ENCODE assay signal across 8 cellular contexts in genomic region chr3:158672293-158673176, GRCh38. TPM values are rescaled to one million over a fixed set of nuclear protein-coding genes. Genes with fewer than 3 reads are reported as not detected.
DNase-seq lines count a peak whose midpoint lies in the region; ATAC-seq, FAIRE-seq and TF ChIP-seq lines count a peak whose summit lies in the region.

Gene LXN, minus strand, starts transcription at chr3:158672648. Its CDS starts 170 bp downstream, at chr3:158672478.

- H2AFZ ChIP-seq in DND-41 (ENCODE audit: low read depth, low read length) (no peak within 1 kb of the TSS), HepG2 (ENCODE audit: low read length) (no peak within 1 kb of the TSS)

- no peak within 1 kb of the TSS for H3K4me3 ChIP-seq in DND-41 (ENCODE audit: low read depth in 1 of 2, low read length in 2 of 2)
- no peak within 1 kb of the TSS for H3K4me3 ChIP-seq in HepG2 (replicated peaks in 1 of 3; ENCODE audit: insufficient read depth in 1 of 3, low read depth in 2 of 3, low read length in 3 of 3)

- H3K27ac ChIP-seq in DND-41 (ENCODE audit: low read length) (no peak within 1 kb of the TSS), HepG2 (ENCODE audit: extremely low read length, insufficient read depth, low read length) (no peak within 1 kb of the TSS)

- H3K36me3 ChIP-seq in DND-41 (ENCODE audit: insufficient read depth, low read length) (peaks cover 50% of the 10 kb centered on the region), HepG2 (replicated peaks in 1 of 2; ENCODE audit: control insufficient read depth in 1 of 2, insufficient read depth in 2 of 2, low read length in 2 of 2) (peaks cover 6 to 28% of the 10 kb centered on the region in 2 experiments; a peak in 4 of 5 replicates)

- H3K79me2 ChIP-seq in DND-41 (ENCODE audit: insufficient read depth, low read length) (no peaks in the 10 kb centered on the region), HepG2 (ENCODE audit: insufficient read depth, low read length) (no peaks in the 10 kb centered on the region)

- CTCF ChIA-PET in activated CD4-positive, alpha-beta memory T cell treated with anti-CD3 and anti-CD28 coated beads, Interleukin-2, amount 10 ng/mL, durations not matched to agents 7 days and 5 days (lab: Charles Lee): interaction anchor here (0.5 to 4.0 kb wide), 10 partner anchors 8 to 129 kb away, joined by 3 to 60 read pairs (median 4); partner anchors contain the start of genes GFM1 and MFSD1
- CTCF ChIA-PET in HepG2 (lab: Yijun Ruan, JAX; ENCODE audit: low intra/inter-chr PET ratio, low total read pairs): no interaction called here

- peak within 1 kb of the TSS; percentile 90 for H3K4me3 Mint-ChIP-seq in activated CD4-positive, alpha-beta memory T cell treated with anti-CD3 and anti-CD28 coated beads, Interleukin-2, amount 10 ng/mL, durations not matched to agents 7 days and 5 days

- ATAC-seq in DND-41 (ENCODE audit: insufficient read depth, low read depth) (peak; percentile 91), GM21526 (IDR thresholded peaks at IDR 0.05; ENCODE audit: low FRiP score, unreplicated experiment) (peak; percentile 100), HepG2 (peak; percentile 93)

- H3K27me3 Mint-ChIP-seq in activated CD4-positive, alpha-beta memory T cell treated with anti-CD3 and anti-CD28 coated beads, Interleukin-2, amount 10 ng/mL, durations not matched to agents 7 days and 5 days: no peaks in the 10 kb centered on the region

- H3K9ac ChIP-seq in DND-41 (ENCODE audit: low read depth, low read length) (no peak within 1 kb of the TSS), HepG2 (ENCODE audit: insufficient read depth, low read depth, low read length) (no peak within 1 kb of the TSS)

- TF ChIP-seq POLR2A in HepG2 (IDR thresholded peaks at IDR 0.05; ENCODE audit: insufficient read depth in 1 of 2, low read depth in 2 of 2, low read length in 2 of 2): no peak

- BruUV-seq in HepG2 (replicated peaks; lab: Mats Ljungman, UMichigan): no TSS peak

- 96% methylated on average over 23 of the region's 27 CpGs for WGBS in HepG2 (ENCODE audit: low lambda C conversion rate)

- peaks cover 29% of the 10 kb centered on the region for H3K36me3 Mint-ChIP-seq in activated CD4-positive, alpha-beta memory T cell treated with anti-CD3 and anti-CD28 coated beads, Interleukin-2, amount 10 ng/mL, durations not matched to agents 7 days and 5 days (ENCODE audit: low read depth)

- FAIRE-seq in HepG2 (lab: Jason Lieb, UNC): no peak

- POLR2A ChIA-PET in activated CD4-positive, alpha-beta memory T cell treated with anti-CD3 and anti-CD28 coated beads, Interleukin-2, amount 10 ng/mL, durations not matched to agents 7 days and 5 days (lab: Charles Lee): interaction anchor here (1.0 to 1.5 kb wide), 4 partner anchors 11 to 55 kb away, joined by 3 to 8 read pairs (median 6); partner anchors contain the start of gene GFM1
- POLR2A ChIA-PET in HepG2 (lab: Yijun Ruan, JAX): no interaction called here

- TF ChIP-seq EP300 in HepG2 (IDR thresholded peaks at IDR 0.05; ENCODE audit: low read depth in 2 of 2, low read length in 2 of 2): no peak
- TF ChIP-seq EP300 in HepG2 (CRISPR knock-in tag; IDR thresholded peaks at IDR 0.05; ENCODE audit: borderline replicate concordance): no peak

- intact Hi-C loops in HepG2 (cut with micrococcal nuclease; ENCODE audit: unreplicated experiment): no loop called here

- H3K4me2 ChIP-seq in DND-41 (ENCODE audit: insufficient read depth, low read length) (no peak within 1 kb of the TSS), HepG2 (ENCODE audit: low read depth, low read length) (no peak within 1 kb of the TSS)

- DNase-seq in DND-41 (peak; percentile 46), HuH-7.5 (ENCODE audit: low spot score) (peak; percentile 38), ecto neural progenitor cell (ENCODE audit: low spot score) (peak; percentile 91), HepG2 (ENCODE audit: low spot score) (peak; percentile 3), NCI-H1694 (lab: John Stamatoyannopoulos, UW) (no peak)
- DNase-seq in activated CD4-positive, alpha-beta memory T cell treated with anti-CD3 and anti-CD28 coated beads, Interleukin-2, amount 10 ng/mL, durations not matched to agents 7 days and 5 days: peak; percentile 86
- DNase-seq in stimulated activated CD4-positive, alpha-beta T cell treated with anti-CD3 and anti-CD28 coated beads, Interleukin-4, amount 100 ng/mL, for 24 hours: peak; percentile 78

- TF ChIP-seq CTCF in DND-41 (IDR thresholded peaks at IDR 0.05; ENCODE audit: borderline replicate concordance, extremely low read depth, low read length, poor library complexity, severe bottlenecking) (no peak), HepG2 (CRISPR knock-in tag; IDR thresholded peaks at IDR 0.05) (0 out of 2 replicates have a peak, but pooled peaks have one; percentile 17)

- TF ChIP-seq RAD21 in HepG2 (CRISPR knock-in tag; IDR thresholded peaks at IDR 0.05): no peak

- H3K4me1 Mint-ChIP-seq in activated CD4-positive, alpha-beta memory T cell treated with anti-CD3 and anti-CD28 coated beads, Interleukin-2, amount 10 ng/mL, durations not matched to agents 7 days and 5 days: peaks cover 28% of the 10 kb centered on the region

- in situ Hi-C loops in HepG2 (cut with HindIII; ENCODE audit: extremely low pct_ligation_motif_present, low pct_unique_long_range_greater_than_20kb): no loop called here

- H4K20me1 ChIP-seq in DND-41 (ENCODE audit: insufficient read depth, low read length) (no peaks in the 10 kb centered on the region), HepG2 (ENCODE audit: insufficient read depth, low read length) (no peaks in the 10 kb centered on the region)

- no peaks in the 10 kb centered on the region for H3K9me3 Mint-ChIP-seq in activated CD4-positive, alpha-beta memory T cell treated with anti-CD3 and anti-CD28 coated beads, Interleukin-2, amount 10 ng/mL, durations not matched to agents 7 days and 5 days

- peak within 1 kb of the TSS; percentile 85 for H3K27ac Mint-ChIP-seq in activated CD4-positive, alpha-beta memory T cell treated with anti-CD3 and anti-CD28 coated beads, Interleukin-2, amount 10 ng/mL, durations not matched to agents 7 days and 5 days

- H3K27me3 ChIP-seq in DND-41 (ENCODE audit: insufficient read depth, low read length, poor library complexity) (no peaks in the 10 kb centered on the region), HepG2 (ENCODE audit: control insufficient read depth in 1 of 2, insufficient read depth in 2 of 2, low read length in 2 of 2) (no peaks in the 10 kb centered on the region)

- H3K4me1 ChIP-seq in DND-41 (ENCODE audit: insufficient read depth, low read length) (no peaks in the 10 kb centered on the region), HepG2 (ENCODE audit: insufficient read depth, low read length) (no peaks in the 10 kb centered on the region)

- no peaks in the 10 kb centered on the region for H3K9me3 ChIP-seq in DND-41 (ENCODE audit: insufficient read depth, low read length, severe bottlenecking)
- no peaks in the 10 kb centered on the region for H3K9me3 ChIP-seq in HepG2 (ENCODE audit: low read length)

RNA-seq across cellular contexts. Expression of gene LXN, which starts in this region (rescaled TPM):
- total RNA-seq in activated CD4-positive, alpha-beta memory T cell treated with anti-CD3 and anti-CD28 coated beads, Interleukin-2, amount 10 ng/mL, durations not matched to agents 7 days and 5 days: 10 to 100 TPM; 10.3 to 11.9 TPM
- total RNA-seq in HepG2 (2016; rRNA removed; fragmentation: Illumina TruSeq; extraction: Trizol): not detected in 2 replicates
- total RNA-seq in HepG2 (2016; cell fraction: cytosol; rRNA removed; fragmentation: Illumina TruSeq; extraction: Trizol; ENCODE audit: low read depth): not detected in 2 replicates
- total RNA-seq in HepG2 (2016; cell fraction: insoluble cytoplasmic fraction; rRNA removed; fragmentation: Illumina TruSeq; extraction: Trizol): not detected in 2 replicates
- total RNA-seq in HepG2 (2016; cell fraction: membrane; rRNA removed; fragmentation: Illumina TruSeq; extraction: Trizol): not detected in 2 replicates
- total RNA-seq in HepG2 (2016; cell fraction: nucleus; rRNA removed; fragmentation: Illumina TruSeq; extraction: Trizol): not detected in 2 replicates
- not detected in 2 replicates for polyA plus RNA-seq in HepG2 (2011; rRNA removed)
- polyA plus RNA-seq in HepG2 (2011; cell fraction: cytosol; rRNA removed): not detected in 2 replicates
- not detected in 2 replicates for polyA plus RNA-seq in HepG2 (2011; cell fraction: nucleus; rRNA removed)
- polyA plus RNA-seq in HepG2 (2012): not detected in 2 replicates
- not detected in 2 replicates for polyA plus RNA-seq in HepG2 (2016; cell fraction: cytosol; fragmentation: Illumina TruSeq; extraction: Trizol; ENCODE audit: low read depth)
- polyA plus RNA-seq in HepG2 (2016; cell fraction: insoluble cytoplasmic fraction; fragmentation: Illumina TruSeq; extraction: Trizol; ENCODE audit: low read depth): not detected in 2 replicates
- polyA plus RNA-seq in HepG2 (2016; cell fraction: membrane; fragmentation: Illumina TruSeq; extraction: Trizol; ENCODE audit: low read depth): not detected in 2 replicates
- not detected in 2 replicates for polyA plus RNA-seq in HepG2 (2016; cell fraction: nucleus; fragmentation: Illumina TruSeq; extraction: Trizol; ENCODE audit: insufficient read depth, low read depth)
- 10.7 TPM in 1 of 2 replicates, not detected in the other for polyA minus RNA-seq in HepG2 (2011; rRNA and poly(A)+ RNA removed; ENCODE audit: low replicate concordance)
- polyA minus RNA-seq in HepG2 (2011; cell fraction: cytosol; rRNA and poly(A)+ RNA removed): 0.53 TPM in 1 of 2 replicates, not detected in the other
- polyA minus RNA-seq in HepG2 (2011; cell fraction: nucleus; rRNA and poly(A)+ RNA removed): not detected in 2 replicates

Comparison
In these comparisons a context has a peak if more than half of its experiments do, and no peak if none do; other contexts are left out.
1. RNA of gene LXN (total RNA-seq): 10.3 to 11.9 TPM in activated CD4-positive, alpha-beta memory T cell treated with anti-CD3 and anti-CD28 coated beads, Interleukin-2, amount 10 ng/mL, durations not matched to agents 7 days and 5 days; not detected in HepG2; every median in the first group is over 10 times any median in the second.
2. Peak in every context shown above with its lines, with median percentiles within 50 percentile points of each other: ATAC-seq.